In the genomic region with DNA sequence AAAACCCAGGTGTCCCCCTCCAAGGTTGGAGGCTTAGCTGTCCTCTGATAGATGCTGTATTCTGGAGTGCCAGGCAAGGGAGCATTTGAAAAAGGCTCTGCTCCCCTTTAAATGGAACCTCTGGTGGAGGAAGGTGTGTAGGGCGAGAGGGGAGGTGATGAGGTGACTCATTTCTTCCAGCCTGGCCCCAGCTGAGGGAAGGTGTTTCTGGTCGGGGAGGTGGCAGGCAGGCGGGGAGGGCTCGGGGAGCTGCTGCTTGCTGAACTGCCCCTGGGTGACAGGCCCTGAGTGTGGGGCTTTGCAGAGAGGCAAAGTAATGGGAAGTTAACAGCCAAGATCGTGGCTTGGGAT, we compare ENCODE assay signal across 1 cellular context.
TF ChIP-seq lines count a peak whose summit lies in the region.

No MANE protein-coding gene starts in this region.

TF ChIP-seq in WTC11, 78 proteins besides CTCF, POLR2A, EP300 and RAD21 (continued from another document):
- TF ChIP-seq, protein P1, sequence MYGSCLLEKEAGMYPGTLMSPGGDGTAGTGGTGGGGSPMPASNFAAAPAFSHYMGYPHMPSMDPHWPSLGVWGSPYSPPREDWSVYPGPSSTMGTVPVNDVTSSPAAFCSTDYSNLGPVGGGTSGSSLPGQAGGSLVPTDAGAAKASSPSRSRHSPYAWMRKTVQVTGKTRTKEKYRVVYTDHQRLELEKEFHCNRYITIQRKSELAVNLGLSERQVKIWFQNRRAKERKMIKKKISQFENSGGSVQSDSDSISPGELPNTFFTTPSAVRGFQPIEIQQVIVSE (CRISPR knock-in tag; IDR thresholded peaks at IDR 0.05; ENCODE audit: borderline replicate concordance): no peak
- no peak for TF ChIP-seq NR1H2 (CRISPR knock-in tag; IDR thresholded peaks at IDR 0.05)
